19 cellular contexts compared by ENCODE assay signal in the genomic region with DNA sequence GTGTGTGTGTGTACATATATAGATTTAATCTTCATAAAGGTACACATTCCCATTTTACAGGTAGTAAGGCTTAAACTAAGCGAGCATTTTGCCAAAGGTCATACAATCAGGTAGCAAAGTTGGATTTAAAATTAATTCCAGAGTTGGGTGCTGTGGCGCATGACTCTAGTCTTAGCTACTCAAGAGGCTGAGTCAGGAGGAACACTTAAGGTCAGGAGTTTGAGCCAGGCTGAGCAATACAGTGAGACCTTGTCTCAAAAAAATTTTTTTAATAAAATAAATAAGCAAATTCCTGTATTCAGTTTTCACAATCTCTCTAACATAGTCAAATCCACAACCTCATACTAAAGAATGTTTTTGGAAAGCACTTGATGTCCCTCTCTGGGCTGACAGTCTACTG.
DNase-seq lines count a peak whose midpoint lies in the region; ATAC-seq and TF ChIP-seq lines count a peak whose summit lies in the region.
"Had no signal": no experiment of that assay in that cellular context is flagged by ENCODE, and none has a peak within 500 bp of the region (broad histone marks: within the 10 kb centered on the region; RNA-seq: fewer than 3 reads in every experiment).

No MANE protein-coding gene starts in this region.

- no peaks in the 10 kb centered on the region for H3K27me3 ChIP-seq in thyroid gland

- H3K4me3 ChIP-seq in choroid plexus epithelial cell (ENCODE audit: low read depth, low read length) (no peak overlapping the region), foreskin fibroblast (ENCODE audit: low read depth in 1 of 2, low read length in 2 of 2) (no peak overlapping the region), thyroid gland (replicated peaks in 1 of 3) (no peak overlapping the region)
- H3K4me3 ChIP-seq: HAP-1 had no signal

- no peak for TF ChIP-seq CTCF in natural killer cell (IDR thresholded peaks at IDR 0.05)
- no peak for TF ChIP-seq CTCF in choroid plexus epithelial cell (conservative IDR thresholded peaks at IDR 0.05; ENCODE audit: low read depth, low read length)
- no peak for TF ChIP-seq CTCF in foreskin fibroblast (IDR thresholded peaks at IDR 0.05; ENCODE audit: low read depth, low read length)
- TF ChIP-seq CTCF in thyroid gland (IDR thresholded peaks at IDR 0.05): no peak

- peak overlapping the region; percentile 79 to 87 for H3K27ac Mint-ChIP-seq in natural killer cell
- H3K27ac Mint-ChIP-seq in natural killer cell treated with Interleukin-12 subunit alpha and Interleukin-12 subunit beta and Interleukin-15 and Interleukin-18, amount 100 ng/mL, for 72 hours: peak overlapping the region in 1 of 2 donors; percentile 53
- H3K27ac Mint-ChIP-seq: CD4-positive, alpha-beta T cell had no signal

- H3K27me3 Mint-ChIP-seq in natural killer cell (ENCODE audit: low read depth in 2 of 2): no peaks in the 10 kb centered on the region
- H3K27me3 Mint-ChIP-seq in natural killer cell treated with Interleukin-12 subunit alpha and Interleukin-12 subunit beta and Interleukin-15 and Interleukin-18, amount 100 ng/mL, for 72 hours: no peaks in the 10 kb centered on the region
- H3K27me3 Mint-ChIP-seq: CD4-positive, alpha-beta T cell had no signal

- 94 to 98% methylated on average over 2 of the region's 2 CpGs for WGBS in thyroid gland, 2 donors

- peaks cover 42% of the 10 kb centered on the region for H3K36me3 Mint-ChIP-seq in natural killer cell
- peaks cover 57% of the 10 kb centered on the region for H3K36me3 Mint-ChIP-seq in natural killer cell treated with Interleukin-12 subunit alpha and Interleukin-12 subunit beta and Interleukin-15 and Interleukin-18, amount 100 ng/mL, for 72 hours

- no peak overlapping the region for H3K4me3 Mint-ChIP-seq in natural killer cell
- H3K4me3 Mint-ChIP-seq in natural killer cell treated with Interleukin-12 subunit alpha and Interleukin-12 subunit beta and Interleukin-15 and Interleukin-18, amount 100 ng/mL, for 72 hours: no peak overlapping the region
- H3K4me3 Mint-ChIP-seq: CD4-positive, alpha-beta T cell had no signal

- H3K9me3 Mint-ChIP-seq in natural killer cell: peaks cover 3 to 4% of the 10 kb centered on the region in 2 donors
- H3K9me3 Mint-ChIP-seq in natural killer cell treated with Interleukin-12 subunit alpha and Interleukin-12 subunit beta and Interleukin-15 and Interleukin-18, amount 100 ng/mL, for 72 hours: peaks cover 5% of the 10 kb centered on the region
- H3K9me3 Mint-ChIP-seq: CD4-positive, alpha-beta T cell had no signal

- DNase-seq in natural killer cell: no peak
- DNase-seq in natural killer cell treated with Interleukin-12 subunit alpha and Interleukin-12 subunit beta and Interleukin-15 and Interleukin-18, amount 100 ng/mL, for 72 hours (ENCODE audit: low spot score): no peak
- DNase-seq in choroid plexus epithelial cell (ENCODE audit: low read depth): peak; percentile 41
- peak; percentile 16 to 26 for DNase-seq in foreskin fibroblast
- no peak for DNase-seq in thyroid gland
- no peak for DNase-seq in T-helper 9 cell
- no peak for DNase-seq in NCI-H1694 (lab: John Stamatoyannopoulos, UW)
- DNase-seq: 8988T; CD4-positive, alpha-beta T cell; DMS153; KBM-7; NCI-H1105 treated with DMSO at 0.1 percent for 48 hours; NCI-H1694 treated with DMSO at 0.1 percent for 48 hours; NCI-H510A treated with DMSO at 0.1 percent for 48 hours; NCI-H774; RPMI8226; SHP77 treated with DMSO at 0.1 percent for 48 hours had no signal

- no peaks in the 10 kb centered on the region for H3K9me3 ChIP-seq in thyroid gland
- H3K9me3 ChIP-seq: HAP-1 had no signal

- H3K36me3 ChIP-seq in thyroid gland: peaks cover 19 to 28% of the 10 kb centered on the region in 2 donors

- no peak for ATAC-seq in natural killer cell
- no peak for ATAC-seq in natural killer cell treated with Interleukin-12 subunit alpha and Interleukin-12 subunit beta and Interleukin-15 and Interleukin-18, amount 100 ng/mL, for 72 hours
- ATAC-seq in HG03521 (IDR thresholded peaks at IDR 0.05; ENCODE audit: unreplicated experiment): no peak

- intact Hi-C loops in natural killer cell (cut with micrococcal nuclease): no loop called here
- intact Hi-C loops in thyroid gland (cut with DNase I): no loop called here

- TF ChIP-seq POLR2A in thyroid gland (IDR thresholded peaks at IDR 0.05): no peak

- H3K4me1 Mint-ChIP-seq in natural killer cell: peaks cover 22 to 29% of the 10 kb centered on the region in 2 donors
- H3K4me1 Mint-ChIP-seq in natural killer cell treated with Interleukin-12 subunit alpha and Interleukin-12 subunit beta and Interleukin-15 and Interleukin-18, amount 100 ng/mL, for 72 hours (ENCODE audit: low read depth in 2 of 2): peaks cover 19 to 31% of the 10 kb centered on the region in 2 donors

- no peaks in the 10 kb centered on the region for H3K4me1 ChIP-seq in thyroid gland
- H3K4me1 ChIP-seq: HAP-1 had no signal

- H3K27ac ChIP-seq in thyroid gland: no peak overlapping the region

Comparison
In these comparisons a context has a peak if more than half of its experiments do, and no peak if none do; other contexts are left out.
1. DNase-seq: peak in choroid plexus epithelial cell (single experiment) and foreskin fibroblast (2 of 2); none in natural killer cell (single experiment), natural killer cell treated with Interleukin-12 subunit alpha and Interleukin-12 subunit beta and Interleukin-15 and Interleukin-18, amount 100 ng/mL, for 72 hours (single experiment), thyroid gland (0 of 2), T-helper 9 cell (single experiment) and NCI-H1694 (single experiment).